In the genomic region with DNA sequence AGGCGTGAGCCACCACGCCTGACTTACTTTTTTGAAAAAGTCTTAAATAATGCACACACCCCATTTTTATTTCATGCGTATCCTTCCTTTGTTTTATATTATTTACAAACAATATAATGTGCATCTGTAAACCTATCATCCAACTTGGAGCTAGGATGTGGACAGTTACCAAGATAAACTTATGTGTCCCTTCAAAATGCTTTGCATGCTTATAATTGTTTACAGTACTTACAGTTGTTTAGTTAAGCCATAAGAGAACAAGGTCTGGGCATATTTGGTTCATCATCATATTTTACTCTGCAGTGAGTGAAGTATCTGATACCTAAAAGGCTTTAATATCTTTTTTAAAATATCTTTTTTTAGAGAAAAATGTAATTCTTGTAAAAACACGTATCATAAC, we compare ENCODE assay signal across 19 cellular contexts. TPM values are rescaled to one million over a fixed set of nuclear protein-coding genes. Genes with fewer than 3 reads are reported as not detected.
DNase-seq lines count a peak whose midpoint lies in the region; ATAC-seq, FAIRE-seq and TF ChIP-seq lines count a peak whose summit lies in the region.
"Had no signal": no experiment of that assay in that cellular context is flagged by ENCODE, and none has a peak within 500 bp of the region (broad histone marks: within the 10 kb centered on the region; RNA-seq: fewer than 3 reads in every experiment).

No MANE protein-coding gene starts in this region.

- H3K27ac ChIP-seq in C4-2B (peak overlapping the region; percentile 56), MM.1S (ENCODE audit: low read length) (no peak overlapping the region), gastroesophageal sphincter (peak overlapping the region in 3 of 4 donors; percentile 32 to 77 (median 70))
- H3K27ac ChIP-seq: 22Rv1, A549, GM23248, HL-60 had no signal

- H3K79me2 ChIP-seq in MM.1S (ENCODE audit: low read length): no peaks in the 10 kb centered on the region

- no peak for TF ChIP-seq EP300 in gastroesophageal sphincter (IDR thresholded peaks at IDR 0.05)

- no peak overlapping the region for H2AFZ ChIP-seq in MM.1S (ENCODE audit: low read length)
- H2AFZ ChIP-seq: GM23248 had no signal

- no peaks in the 10 kb centered on the region for H3K9me2 ChIP-seq in MM.1S (replicated peaks; ENCODE audit: insufficient read depth, low read length)

- H3F3A ChIP-seq in MM.1S (ENCODE audit: insufficient read depth, low read length): no peaks in the 10 kb centered on the region

- H3K27me3 ChIP-seq in MM.1S (replicated peaks; ENCODE audit: insufficient read depth, low read length) (no peaks in the 10 kb centered on the region), adipocyte (replicated peaks; ENCODE audit: control insufficient read depth, insufficient read depth, low read length) (peaks cover 12% of the 10 kb centered on the region), gastroesophageal sphincter (no peaks in the 10 kb centered on the region), HAP-1 (ENCODE audit: low read depth) (no peaks in the 10 kb centered on the region)

- H3K4me3 ChIP-seq in MM.1S (ENCODE audit: low read length) (no peak overlapping the region), adipocyte (ENCODE audit: low read length) (no peak overlapping the region), gastroesophageal sphincter (no peak overlapping the region), HAP-1 (no peak overlapping the region)
- H3K4me3 ChIP-seq: A549, GM23248 had no signal

- no peak for TF ChIP-seq POLR2A in gastroesophageal sphincter (IDR thresholded peaks at IDR 0.05)
- no peak for TF ChIP-seq POLR2A in H54 (IDR thresholded peaks at IDR 0.05; ENCODE audit: low read depth, low read length)

- 61 to 74% methylated on average over 4 of the region's 4 CpGs for WGBS in gastroesophageal sphincter (ENCODE audit: low coverage in 1 of 2), 2 donors

- no peaks in the 10 kb centered on the region for H4K20me1 ChIP-seq in MM.1S (ENCODE audit: insufficient read depth, low read length)

- H3K4me1 ChIP-seq in MM.1S (ENCODE audit: low read length) (no peaks in the 10 kb centered on the region), adipocyte (ENCODE audit: control insufficient read depth, insufficient read depth, low read length) (no peaks in the 10 kb centered on the region), gastroesophageal sphincter (peaks cover 0 to 19% (median 0%) of the 10 kb centered on the region in 3 donors), HAP-1 (no peaks in the 10 kb centered on the region)
- H3K4me1 ChIP-seq: A549 had no signal

- in situ Hi-C loops in HAP-1 (cut with MboI; ENCODE audit: low sequenced_read_pairs): no loop called here

- no peak for TF ChIP-seq CTCF in C4-2B (conservative IDR thresholded peaks at IDR 0.05)
- no peak for TF ChIP-seq CTCF in MM.1S (IDR thresholded peaks at IDR 0.05; ENCODE audit: low read length)
- no peak for TF ChIP-seq CTCF in gastroesophageal sphincter (IDR thresholded peaks at IDR 0.05)

- DNase-seq in MM.1S (peak; percentile 4), adipocyte (ENCODE audit: low read depth) (peak; percentile 47), H54 (ENCODE audit: insufficient read length, low spot score) (no peak), HAP-1 (ENCODE audit: low spot score in 2 of 2) (no peak), NCI-H2171 treated with DMSO at 0.1 percent for 48 hours (lab: John Stamatoyannopoulos, UW) (no peak)
- DNase-seq: AML-193; CD4-positive, alpha-beta memory T cell; DMS153; DMS79; GF-D8; GM23248 had no signal

- no peaks in the 10 kb centered on the region for H3K36me3 ChIP-seq in MM.1S (replicated peaks; ENCODE audit: insufficient read depth, low read length)
- no peaks in the 10 kb centered on the region for H3K36me3 ChIP-seq in adipocyte (ENCODE audit: control insufficient read depth, insufficient read depth, low read length, severe bottlenecking)
- no peaks in the 10 kb centered on the region for H3K36me3 ChIP-seq in gastroesophageal sphincter
- no peaks in the 10 kb centered on the region for H3K36me3 ChIP-seq in HAP-1 (replicated peaks)

- FAIRE-seq in H54 (lab: Jason Lieb, UNC): no peak
- FAIRE-seq: A549, GM19239 had no signal

- no peaks in the 10 kb centered on the region for H3K9me3 ChIP-seq in MM.1S (replicated peaks; ENCODE audit: insufficient read depth, low read length)
- H3K9me3 ChIP-seq in adipocyte (ENCODE audit: control insufficient read depth, low read length): no peaks in the 10 kb centered on the region
- H3K9me3 ChIP-seq in gastroesophageal sphincter: no peaks in the 10 kb centered on the region
- no peaks in the 10 kb centered on the region for H3K9me3 ChIP-seq in HAP-1
- H3K9me3 ChIP-seq: A549 had no signal

- H3K4me2 ChIP-seq in MM.1S (ENCODE audit: low read depth, low read length): no peak overlapping the region
- H3K4me2 ChIP-seq: A549 had no signal

- ATAC-seq in gastroesophageal sphincter (no peak), GM18873 (IDR thresholded peaks at IDR 0.05; ENCODE audit: low FRiP score, unreplicated experiment) (no peak)
- ATAC-seq: A549, HCT116 had no signal

- H3K9ac ChIP-seq in MM.1S (ENCODE audit: low read length): no peak overlapping the region
- H3K9ac ChIP-seq in adipocyte (ENCODE audit: low read length): no peak overlapping the region
- H3K9ac ChIP-seq: GM23248 had no signal

RNA-seq across cellular contexts. Expression of gene HMGN1, which starts 16.1 kb away (rescaled TPM):
- total RNA-seq in gastroesophageal sphincter: 100 to 1,000 TPM in 1 of 4 donors, 10 to 100 TPM in 3; 69.0 to 117 (median 80.8) TPM

RNA-seq across cellular contexts. Expression of gene BRWD1, which starts 51.5 kb away (rescaled TPM):
- 100 to 1,000 TPM in 1 of 4 donors, 10 to 100 TPM in 3; 60.0 to 132 (median 71.2) TPM for total RNA-seq in gastroesophageal sphincter

Comparison
In these comparisons a context has a peak if more than half of its experiments do, and no peak if none do; other contexts are left out.
1. DNase-seq: peak in MM.1S (single experiment) and adipocyte (single experiment); none in H54 (single experiment), HAP-1 (0 of 2) and NCI-H2171 treated with DMSO at 0.1 percent for 48 hours (single experiment).